Comparison of ENCODE assay signal across 8 cellular contexts in the genomic region with DNA sequence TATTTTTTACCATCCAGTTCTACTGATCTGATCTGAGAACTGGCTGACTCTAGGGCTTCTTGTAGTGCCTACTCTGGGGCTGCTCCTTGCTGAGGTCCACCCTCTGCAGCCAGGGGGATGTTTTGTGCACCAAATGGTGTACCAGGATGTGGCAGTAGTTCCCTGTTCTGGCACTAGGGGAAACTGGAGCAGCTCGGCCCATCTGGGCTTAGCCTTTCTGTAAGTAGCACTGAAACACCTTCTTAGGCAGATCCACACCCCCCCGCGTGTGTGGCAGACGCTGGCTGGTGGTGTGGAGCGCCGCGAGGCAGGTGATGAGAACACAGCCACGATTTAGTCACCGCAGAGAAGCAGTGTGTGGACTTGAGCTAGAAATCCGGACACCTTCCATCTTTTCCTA. TPM values are rescaled to one million over a fixed set of nuclear protein-coding genes. Genes with fewer than 3 reads are reported as not detected.
DNase-seq lines count a peak whose midpoint lies in the region; TF ChIP-seq lines count a peak whose summit lies in the region.

No MANE protein-coding gene starts in this region.

- no peak overlapping the region for H2BK15ac ChIP-seq in neuronal stem cell (ENCODE audit: low read length)

- peaks cover 1% of the 10 kb centered on the region for H3K27me3 Mint-ChIP-seq in endothelial cell (ENCODE audit: unreplicated experiment)

- no peak overlapping the region for H3K4ac ChIP-seq in neuronal stem cell (ENCODE audit: low read length)

- H3K9me3 ChIP-seq in neuronal stem cell (replicated peaks in 1 of 2; ENCODE audit: control insufficient read depth in 2 of 2, insufficient read depth in 1 of 2, low read depth in 1 of 2, low read length in 2 of 2): no peaks in the 10 kb centered on the region

- no peaks in the 10 kb centered on the region for H3K9me3 Mint-ChIP-seq in endothelial cell (ENCODE audit: unreplicated experiment)

- no peak overlapping the region for H2BK120ac ChIP-seq in neuronal stem cell (ENCODE audit: low read depth, low read length)

- H3K36me3 Mint-ChIP-seq in endothelial cell (ENCODE audit: low read depth, unreplicated experiment): no peaks in the 10 kb centered on the region

- DNase-seq in AG09309 (ENCODE audit: low read depth): no peak
- DNase-seq in GM13977 (ENCODE audit: low spot score): peak; percentile 32
- DNase-seq in RKO (ENCODE audit: low spot score): peak; percentile 60
- DNase-seq in endothelial cell (ENCODE audit: low spot score): peak; percentile 57
- peak; percentile 12 for DNase-seq in neuronal stem cell (ENCODE audit: low spot score)
- DNase-seq in NCI-H2196 treated with DMSO at 0.1 percent for 48 hours (lab: John Stamatoyannopoulos, UW; ENCODE audit: unreplicated experiment): no peak
- DNase-seq in NCI-H187 (lab: John Stamatoyannopoulos, UW): no peak
- DNase-seq in middle frontal gyrus (ENCODE audit: extremely low spot score, low spot score): no peak

- H4K8ac ChIP-seq in neuronal stem cell (ENCODE audit: low read depth, low read length): no peak overlapping the region

- H3K27ac Mint-ChIP-seq in endothelial cell (ENCODE audit: unreplicated experiment): no peak overlapping the region

- H2BK12ac ChIP-seq in neuronal stem cell (ENCODE audit: low read length): no peak overlapping the region

- no peak overlapping the region for H3K27ac ChIP-seq in neuronal stem cell (replicated peaks; ENCODE audit: low read length)

- H3K9ac ChIP-seq in neuronal stem cell (ENCODE audit: low read depth, low read length, poor library complexity): no peak overlapping the region

- no peak overlapping the region for H3K4me2 ChIP-seq in neuronal stem cell (ENCODE audit: insufficient read depth, low read length, poor library complexity, severe bottlenecking)

- H3K4me1 ChIP-seq in neuronal stem cell (ENCODE audit: control insufficient read depth in 2 of 2, insufficient read depth in 1 of 2, low read depth in 1 of 2, low read length in 2 of 2): peaks cover 0 to 3% of the 10 kb centered on the region in 2 donors

- WGBS in neuronal stem cell (ENCODE audit: extremely low coverage in 2 of 2, insufficient read length in 2 of 2, insufficient replicate concordance in 1 of 2), 2 donors: no CpG with 5 or more reads among the region's 10 CpGs

- H2AK5ac ChIP-seq in neuronal stem cell (ENCODE audit: low read depth, low read length): no peak overlapping the region

- peaks cover 4% of the 10 kb centered on the region for H3K4me1 Mint-ChIP-seq in endothelial cell (ENCODE audit: unreplicated experiment)

- H3K4me3 ChIP-seq in AG09309 (ENCODE audit: control insufficient read depth, low read depth, low read length): no peak overlapping the region
- no peak overlapping the region for H3K4me3 ChIP-seq in neuronal stem cell (ENCODE audit: low read length in 2 of 2)

- in situ Hi-C loops in GM13977 (cut with MboI; ENCODE audit: low pct_unique_long_range_greater_than_20kb, low sequenced_read_pairs, unreplicated experiment): no loop called here

- H3K23ac ChIP-seq in neuronal stem cell (ENCODE audit: low read depth, low read length, poor library complexity): no peak overlapping the region

- H4K91ac ChIP-seq in neuronal stem cell (ENCODE audit: low read depth, low read length, poor library complexity): no peak overlapping the region

- no peak overlapping the region for H2AFZ ChIP-seq in neuronal stem cell (ENCODE audit: low read length)

- H3K18ac ChIP-seq in neuronal stem cell (ENCODE audit: low read length): peak overlapping the region; percentile 54

- no peak overlapping the region for H3K14ac ChIP-seq in neuronal stem cell (ENCODE audit: low read length)

- no peak overlapping the region for H3K4me3 Mint-ChIP-seq in endothelial cell (ENCODE audit: unreplicated experiment)

- TF ChIP-seq CTCF in AG09309 (IDR thresholded peaks at IDR 0.05; ENCODE audit: control insufficient read depth, insufficient read depth, low read depth, low read length, missing control alignments): peak; percentile 50
- TF ChIP-seq CTCF in GM13977 (IDR thresholded peaks at IDR 0.05; ENCODE audit: extremely low read depth, insufficient read depth, missing control alignments): peak; percentile 26
- TF ChIP-seq CTCF in endothelial cell (IDR thresholded peaks at IDR 0.05; ENCODE audit: unreplicated experiment): peak; percentile 69

- no peak overlapping the region for H2BK5ac ChIP-seq in neuronal stem cell (ENCODE audit: low read length)

- peaks cover 2% of the 10 kb centered on the region for H3K79me1 ChIP-seq in neuronal stem cell (ENCODE audit: low read depth, low read length)

- no peaks in the 10 kb centered on the region for H3K27me3 ChIP-seq in neuronal stem cell (ENCODE audit: control insufficient read depth in 3 of 3, insufficient read depth in 3 of 3, low read depth in 1 of 3, low read length in 3 of 3)

- peaks cover 0 to 45% of the 10 kb centered on the region in 2 donors for H3K36me3 ChIP-seq in neuronal stem cell (replicated peaks in 1 of 2; ENCODE audit: control insufficient read depth in 2 of 2, insufficient read depth in 2 of 2, low read length in 2 of 2)

RNA-seq across cellular contexts. Expression of a gene that starts 17.0 kb away (rescaled TPM):
- 23.0 TPM for total RNA-seq in endothelial cell (ENCODE audit: unreplicated experiment)
- 24.2 TPM for polyA plus RNA-seq in neuronal stem cell (2013, experiment 1 of 2)
- polyA plus RNA-seq in neuronal stem cell (2013, experiment 2 of 2): 24.1 TPM

Comparison
In these comparisons a context has a peak if more than half of its experiments do, and no peak if none do; other contexts are left out.
1. DNase-seq: peak in GM13977 (single experiment), RKO (single experiment), endothelial cell (single experiment) and neuronal stem cell (single experiment); none in AG09309 (single experiment), NCI-H2196 treated with DMSO at 0.1 percent for 48 hours (single experiment), NCI-H187 (0 of 2) and middle frontal gyrus (single experiment).
2. Peak in every context shown above with its lines, with median percentiles within 50 percentile points of each other: CTCF ChIP-seq.